Comparison of ENCODE assay signal across 27 cellular contexts in genomic region chr1:105073660-105074059, GRCh38.
"Had no signal": no experiment of that assay in that cellular context is flagged by ENCODE, and none has a peak within 500 bp of the region (broad histone marks: within the 10 kb centered on the region; RNA-seq: fewer than 3 reads in every experiment).

No MANE protein-coding gene starts in this region.

- H2AFZ ChIP-seq: parathyroid adenoma had no signal

- H3K9ac ChIP-seq: neural progenitor cell, parathyroid adenoma had no signal

- H3K36me3 Mint-ChIP-seq: neural progenitor cell; stimulated activated effector memory CD8-positive, alpha-beta T cell treated with anti-CD3 and anti-CD28 coated beads, Interleukin-12 subunit alpha, Interleukin-12 subunit beta, amount 100 ng/mL, for 72 hours; stimulated activated naive B cell treated with anti-CD40 and anti-IgM and Interleukin-4, amounts not matched to agents 10 μg/mL and 1 μg/mL and 100 μg/mL, for 72 hours had no signal

- H3K79me2 ChIP-seq: parathyroid adenoma had no signal

- ATAC-seq: psoas muscle; right cardiac atrium; right lobe of liver; stimulated activated effector memory CD8-positive, alpha-beta T cell treated with anti-CD3 and anti-CD28 coated beads, Interleukin-12 subunit alpha, Interleukin-12 subunit beta, amount 100 ng/mL, for 72 hours; stimulated activated naive B cell treated with anti-CD40 and anti-IgM and Interleukin-4, amounts not matched to agents 10 μg/mL and 1 μg/mL and 100 μg/mL, for 72 hours had no signal

- H3K4me3 Mint-ChIP-seq: nephron; neural progenitor cell; stimulated activated effector memory CD8-positive, alpha-beta T cell treated with anti-CD3 and anti-CD28 coated beads, Interleukin-12 subunit alpha, Interleukin-12 subunit beta, amount 100 ng/mL, for 72 hours; stimulated activated naive B cell treated with anti-CD40 and anti-IgM and Interleukin-4, amounts not matched to agents 10 μg/mL and 1 μg/mL and 100 μg/mL, for 72 hours; stimulated activated naive CD8-positive, alpha-beta T cell treated with anti-CD3 and anti-CD28 coated beads, Interleukin-15, Interleukin-2, amounts not matched to agents 100 ng/mL and 50 ng/mL, for 24 hours had no signal

- H3K4me1 ChIP-seq: neural progenitor cell, parathyroid adenoma, psoas muscle, right lobe of liver, sigmoid colon, stomach, thyroid gland, tibial nerve, upper lobe of left lung, vagina had no signal

- H3K36me3 ChIP-seq: neural progenitor cell, ovary, right lobe of liver, sigmoid colon, stomach, thoracic aorta, thyroid gland, tibial nerve, upper lobe of left lung, vagina had no signal

- DNase-seq: occipital lobe; ovary; posterior cingulate gyrus; psoas muscle; right cardiac atrium; right lobe of liver; sigmoid colon; small intestine; stimulated activated CD4-positive, alpha-beta T cell treated with anti-CD3 and anti-CD28 coated beads, Interleukin-15, amount 100 ng/mL, for 24 hours; stimulated activated CD4-positive, alpha-beta T cell treated with anti-CD3 and anti-CD28 coated beads, Interleukin-2, amount 100 ng/mL, for 24 hours; stimulated activated CD4-positive, alpha-beta T cell treated with anti-CD3 and anti-CD28 coated beads, Interleukin-2, amount 100 ng/mL, for 48 hours; stimulated activated CD4-positive, alpha-beta T cell treated with anti-CD3 and anti-CD28 coated beads, Interleukin-4, amount 100 ng/mL, for 24 hours; stimulated activated naive B cell treated with anti-CD40 and anti-IgM and Interleukin-4, amounts not matched to agents 10 μg/mL and 1 μg/mL and 100 μg/mL, for 72 hours; stimulated activated naive CD4-positive, alpha-beta T cell treated with Interleukin-2 at 50 U/mL for 16 hours; stomach; thyroid gland; trophoblast cell; upper lobe of left lung had no signal

- H3K4me1 Mint-ChIP-seq: nephron; neural progenitor cell; stimulated activated effector memory CD8-positive, alpha-beta T cell treated with anti-CD3 and anti-CD28 coated beads, Interleukin-12 subunit alpha, Interleukin-12 subunit beta, amount 100 ng/mL, for 72 hours; stimulated activated naive B cell treated with anti-CD40 and anti-IgM and Interleukin-4, amounts not matched to agents 10 μg/mL and 1 μg/mL and 100 μg/mL, for 72 hours had no signal

- H3K27ac ChIP-seq: neural progenitor cell, ovary, parathyroid adenoma, psoas muscle, right lobe of liver, sigmoid colon, stomach, thoracic aorta, thyroid gland, tibial nerve, upper lobe of left lung, vagina had no signal

- H3K4me2 ChIP-seq: neural progenitor cell had no signal

- H3K27ac Mint-ChIP-seq: nephron; neural progenitor cell; progenitor cell of endocrine pancreas; stimulated activated effector memory CD8-positive, alpha-beta T cell treated with anti-CD3 and anti-CD28 coated beads, Interleukin-12 subunit alpha, Interleukin-12 subunit beta, amount 100 ng/mL, for 72 hours; stimulated activated naive B cell treated with anti-CD40 and anti-IgM and Interleukin-4, amounts not matched to agents 10 μg/mL and 1 μg/mL and 100 μg/mL, for 72 hours; stimulated activated naive CD8-positive, alpha-beta T cell treated with anti-CD3 and anti-CD28 coated beads, Interleukin-15, Interleukin-2, amounts not matched to agents 100 ng/mL and 50 ng/mL, for 24 hours had no signal

- H3K9me3 Mint-ChIP-seq: neural progenitor cell had no signal

- H3K9me3 ChIP-seq: ovary, psoas muscle, right lobe of liver, sigmoid colon, thoracic aorta, thyroid gland, tibial nerve, vagina had no signal

- H3K27me3 ChIP-seq: neural progenitor cell, ovary, right lobe of liver, sigmoid colon, stomach, thyroid gland, tibial nerve, upper lobe of left lung, vagina had no signal

- H3K27me3 Mint-ChIP-seq: progenitor cell of endocrine pancreas; stimulated activated naive B cell treated with anti-CD40 and anti-IgM and Interleukin-4, amounts not matched to agents 10 μg/mL and 1 μg/mL and 100 μg/mL, for 72 hours; stimulated activated naive CD8-positive, alpha-beta T cell treated with anti-CD3 and anti-CD28 coated beads, Interleukin-15, Interleukin-2, amounts not matched to agents 100 ng/mL and 50 ng/mL, for 24 hours had no signal

- H3K4me3 ChIP-seq: neural progenitor cell, ovary, psoas muscle, right lobe of liver, sigmoid colon, stomach, thoracic aorta, thyroid gland, tibial nerve, upper lobe of left lung, vagina had no signal
